In the genomic region with DNA sequence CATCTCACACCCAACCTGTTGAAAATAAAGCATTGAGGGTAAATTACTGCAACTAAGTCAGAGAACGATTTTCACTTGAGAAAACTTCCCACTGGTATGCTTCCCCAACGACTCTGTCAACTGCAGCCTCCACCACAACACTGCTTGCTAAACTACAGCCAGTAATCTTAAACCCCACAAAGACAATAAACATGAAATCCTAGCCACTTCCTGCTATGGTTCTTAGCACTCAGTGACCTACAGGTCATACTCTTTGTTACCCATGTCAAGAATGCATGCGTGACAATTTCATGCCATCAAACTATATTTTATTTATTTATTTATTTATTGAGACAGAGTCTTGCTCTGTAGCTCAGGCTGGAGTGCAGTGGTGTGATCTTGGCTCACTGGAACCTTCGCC, we compare ENCODE assay signal across 20 cellular contexts.
"Had no signal": no experiment of that assay in that cellular context is flagged by ENCODE, and none has a peak within 500 bp of the region (broad histone marks: within the 10 kb centered on the region; RNA-seq: fewer than 3 reads in every experiment).

No MANE protein-coding gene starts in this region.

- H3K27ac ChIP-seq: coronary artery, esophagus muscularis mucosa, neutrophil, right lobe of liver, stomach had no signal

- H3K79me2 ChIP-seq: parathyroid adenoma had no signal

- H3K36me3 ChIP-seq: esophagus muscularis mucosa, neutrophil, right lobe of liver, stomach had no signal

- H3K27me3 ChIP-seq: esophagus muscularis mucosa, neutrophil, right lobe of liver, stomach had no signal

- ATAC-seq: activated CD4-positive, CD25-positive, alpha-beta regulatory T cell treated with anti-CD3 and anti-CD28 coated beads, Interleukin-2, amount 50 U/mL, for 24 hours; activated CD8-positive, alpha-beta T cell treated with anti-CD3 and anti-CD28 coated beads, Interleukin-2, amount 10 ng/mL, durations not matched to agents 7 days and 5 days; left lobe of liver; natural killer cell; right lobe of liver; stimulated activated effector memory CD8-positive, alpha-beta T cell treated with anti-CD3 and anti-CD28 coated beads, Interleukin-12 subunit alpha, Interleukin-12 subunit beta, amount 100 ng/mL, for 72 hours had no signal

- H3K9me3 ChIP-seq: esophagus muscularis mucosa, neutrophil, right lobe of liver, stomach had no signal

- H3K4me3 ChIP-seq: coronary artery, esophagus muscularis mucosa, lung, right lobe of liver, stomach had no signal

- H3K4me1 ChIP-seq: esophagus muscularis mucosa, stomach had no signal

- H2AFZ ChIP-seq: parathyroid adenoma had no signal

- DNase-seq: activated CD4-positive, alpha-beta T cell treated with anti-CD3 and anti-CD28 coated beads, Interleukin-2, amount 10 ng/mL, durations not matched to agents 7 days and 5 days; activated CD8-positive, alpha-beta T cell treated with anti-CD3 and anti-CD28 coated beads, Interleukin-2, amount 10 ng/mL, durations not matched to agents 7 days and 5 days; activated naive CD4-positive, alpha-beta T cell treated with anti-CD3 and anti-CD28 coated beads for 36 hours; activated T-cell treated with anti-CD3 and anti-CD28 coated beads, Interleukin-2, amount 50 U/mL, for 24 hours; aorta; hypothalamus; natural killer cell; right lobe of liver; stimulated activated CD4-positive, alpha-beta T cell treated with anti-CD3 and anti-CD28 coated beads, Interleukin-4, amount 100 ng/mL, for 24 hours; stomach; T-helper 9 cell; trophoblast cell had no signal

- H3K9ac ChIP-seq: parathyroid adenoma had no signal
